ENCODE assay signal across 2 cellular contexts in genomic region chr15:56460947-56461346, GRCh38.
A peak's percentile ranks its signal among the peaks of the same experiment; 100 is the strongest.
TF ChIP-seq lines count a peak whose summit lies in the region.

No MANE protein-coding gene starts in this region.

TF ChIP-seq in A549, 52 proteins besides CTCF, POLR2A, EP300 and RAD21:
- TF ChIP-seq HEYL (CRISPR knock-in tag; IDR thresholded peaks at IDR 0.05): no peak
- TF ChIP-seq RCOR1 (IDR thresholded peaks at IDR 0.05; ENCODE audit: low read depth, low read length): no peak
- TF ChIP-seq JUN (IDR thresholded peaks at IDR 0.05): no peak
- no peak for TF ChIP-seq HOXB5 (CRISPR knock-in tag; IDR thresholded peaks at IDR 0.05)
- TF ChIP-seq HOXA7 (CRISPR knock-in tag; IDR thresholded peaks at IDR 0.05): no peak
- TF ChIP-seq POLR2AphosphoS2 (conservative IDR thresholded peaks at IDR 0.05; ENCODE audit: low read length): no peak
- no peak for TF ChIP-seq KDM1A (IDR thresholded peaks at IDR 0.05; ENCODE audit: low read depth)
- TF ChIP-seq ZSCAN20 (CRISPR knock-in tag; IDR thresholded peaks at IDR 0.05): no peak
- TF ChIP-seq HOXB13 (CRISPR knock-in tag; IDR thresholded peaks at IDR 0.05; ENCODE audit: low read depth): no peak

TF ChIP-seq in K562, 482 proteins besides CTCF, POLR2A, EP300 and RAD21:
- TF ChIP-seq BMI1 (IDR thresholded peaks at IDR 0.05; ENCODE audit: low read length) (no peak), TAL1 (IDR thresholded peaks at IDR 0.05) (no peak), ELK3 (CRISPR knock-in tag; IDR thresholded peaks at IDR 0.05) (no peak), ZNF134 (CRISPR knock-in tag; conservative IDR thresholded peaks at IDR 0.05) (peak; percentile 99), RBM25 (IDR thresholded peaks at IDR 0.05; ENCODE audit: low read depth, low read length, severe bottlenecking) (peak; percentile 41), FOXM1 (IDR thresholded peaks at IDR 0.05; ENCODE audit: low read depth) (0 out of 2 replicates have a peak, but pooled peaks have one; percentile 21), FOXM1 (CRISPR knock-in tag; IDR thresholded peaks at IDR 0.05; ENCODE audit: low read depth) (no peak)
